In the genomic region with DNA sequence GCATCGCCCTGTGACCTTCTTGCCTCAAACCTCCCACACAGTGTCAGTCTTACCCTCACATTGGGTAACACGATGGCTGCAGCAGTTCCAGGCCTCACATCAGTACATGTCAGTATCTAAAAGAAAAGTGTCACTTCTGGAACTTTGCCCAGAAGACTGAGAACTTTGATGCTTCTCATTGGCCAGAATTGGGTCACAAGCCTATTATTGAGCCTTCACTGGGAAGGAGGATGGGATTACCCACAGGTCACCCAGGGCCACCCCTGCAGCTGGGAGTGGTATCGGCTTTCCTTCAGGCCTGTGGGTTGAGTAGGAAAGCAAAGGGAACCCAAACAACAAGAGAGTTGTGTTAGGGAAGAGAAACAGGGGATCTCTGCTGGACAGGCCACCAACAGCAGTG, we compare ENCODE assay signal across 24 cellular contexts.
A peak's percentile ranks its signal among the peaks of the same experiment; 100 is the strongest.
DNase-seq lines count a peak whose midpoint lies in the region; ATAC-seq and TF ChIP-seq lines count a peak whose summit lies in the region.
"Had no signal": no experiment of that assay in that cellular context is flagged by ENCODE, and none has a peak within 500 bp of the region (broad histone marks: within the 10 kb centered on the region; RNA-seq: fewer than 3 reads in every experiment).

No MANE protein-coding gene starts in this region.

- H3K4me1 Mint-ChIP-seq in naive thymus-derived CD4-positive, alpha-beta T cell = peaks cover 0 to 3% (median 0%) of the 10 kb centered on the region in 7 donors
- no peaks in the 10 kb centered on the region for H3K4me1 Mint-ChIP-seq in activated T-cell treated with anti-CD3 and anti-CD28 coated beads, Interleukin-2, amount 50 U/mL, for 72 hours (ENCODE audit: low read depth)

- POLR2A ChIA-PET in HEK293 (lab: Yijun Ruan, JAX) = no interaction called here
- POLR2A ChIA-PET in naive thymus-derived CD4-positive, alpha-beta T cell (lab: Charles Lee) = no interaction called here

- CTCF ChIA-PET in HEK293 (lab: Yijun Ruan, JAX) = no interaction called here
- CTCF ChIA-PET in naive thymus-derived CD4-positive, alpha-beta T cell (lab: Charles Lee) = no interaction called here

- ATAC-seq in naive thymus-derived CD4-positive, alpha-beta T cell = no peak
- ATAC-seq in HG03159 (IDR thresholded peaks at IDR 0.05; ENCODE audit: unreplicated experiment) = no peak
- no peak for ATAC-seq in activated T-cell treated with anti-CD3 and anti-CD28 coated beads, Interleukin-2, amount 50 U/mL, for 72 hours (replicated peaks in 1 of 2)
- ATAC-seq: left colon; natural killer cell treated with Interleukin-12 subunit alpha and Interleukin-12 subunit beta and Interleukin-15 and Interleukin-18, amount 100 ng/mL, for 72 hours; upper lobe of right lung had no signal

- no peak overlapping the region for H3K4me3 ChIP-seq in HEK293 (ENCODE audit: low read depth, low read length)
- H3K4me3 ChIP-seq in NT2/D1 (ENCODE audit: insufficient read length, low read depth) = peak overlapping the region; percentile 27
- H3K4me3 ChIP-seq in naive thymus-derived CD4-positive, alpha-beta T cell (ENCODE audit: low read length) = no peak overlapping the region
- H3K4me3 ChIP-seq: BLaER1, cardiac muscle cell, sigmoid colon, upper lobe of right lung had no signal

- no peak overlapping the region for H3K27ac ChIP-seq in HEK293 (ENCODE audit: extremely low read depth, low read depth, low read length)
- no peak overlapping the region for H3K27ac ChIP-seq in naive thymus-derived CD4-positive, alpha-beta T cell (ENCODE audit: low read depth, low read length)
- H3K27ac ChIP-seq: BLaER1, cardiac muscle cell, parathyroid adenoma, sigmoid colon, upper lobe of right lung had no signal

- H3K4me3 Mint-ChIP-seq in naive thymus-derived CD4-positive, alpha-beta T cell = no peak overlapping the region
- H3K4me3 Mint-ChIP-seq in activated T-cell treated with anti-CD3 and anti-CD28 coated beads, Interleukin-2, amount 50 U/mL, for 72 hours = no peak overlapping the region
- H3K4me3 Mint-ChIP-seq: activated naive CD4-positive, alpha-beta T cell treated with anti-CD3 and anti-CD28 coated beads for 36 hours; natural killer cell treated with Interleukin-12 subunit alpha and Interleukin-12 subunit beta and Interleukin-15 and Interleukin-18, amount 100 ng/mL, for 72 hours had no signal

- no peaks in the 10 kb centered on the region for H3K36me3 ChIP-seq in HEK293 (ENCODE audit: control insufficient read depth in 2 of 2, insufficient read depth in 1 of 2, low read length in 2 of 2)
- H3K36me3 ChIP-seq in NT2/D1 (ENCODE audit: insufficient read depth, insufficient read length, low read length) = peaks cover 3% of the 10 kb centered on the region
- no peaks in the 10 kb centered on the region for H3K36me3 ChIP-seq in naive thymus-derived CD4-positive, alpha-beta T cell (ENCODE audit: control insufficient read depth in 2 of 3, insufficient read depth in 3 of 3, low read length in 3 of 3)
- H3K36me3 ChIP-seq: BLaER1, cardiac muscle cell, sigmoid colon, upper lobe of right lung had no signal

- H3K27me3 ChIP-seq in NT2/D1 (ENCODE audit: insufficient read depth, insufficient read length) = no peaks in the 10 kb centered on the region
- no peaks in the 10 kb centered on the region for H3K27me3 ChIP-seq in naive thymus-derived CD4-positive, alpha-beta T cell (ENCODE audit: control insufficient read depth in 2 of 2, insufficient read depth in 2 of 2, low read length in 2 of 2)
- H3K27me3 ChIP-seq: BLaER1, sigmoid colon, upper lobe of right lung had no signal

- no peak for TF ChIP-seq CTCF in HEK293 (tag by site-specific recombination; IDR thresholded peaks at IDR 0.05)

- no peaks in the 10 kb centered on the region for H3K36me3 Mint-ChIP-seq in naive thymus-derived CD4-positive, alpha-beta T cell
- no peaks in the 10 kb centered on the region for H3K36me3 Mint-ChIP-seq in activated T-cell treated with anti-CD3 and anti-CD28 coated beads, Interleukin-2, amount 50 U/mL, for 72 hours (ENCODE audit: insufficient read depth in 2 of 2)
- H3K36me3 Mint-ChIP-seq: natural killer cell treated with Interleukin-12 subunit alpha and Interleukin-12 subunit beta and Interleukin-15 and Interleukin-18, amount 100 ng/mL, for 72 hours had no signal

- H3K4me1 ChIP-seq in HEK293 (ENCODE audit: control insufficient read depth, insufficient read depth, low read length) (peaks cover 3% of the 10 kb centered on the region; the same call in 1 of the 2 replicates), NT2/D1 (ENCODE audit: insufficient read depth, insufficient read length) (peaks cover 7% of the 10 kb centered on the region)
- no peaks in the 10 kb centered on the region for H3K4me1 ChIP-seq in naive thymus-derived CD4-positive, alpha-beta T cell (ENCODE audit: control insufficient read depth in 2 of 2, insufficient read depth in 2 of 2, low read length in 2 of 2)
- H3K4me1 ChIP-seq: BLaER1, parathyroid adenoma, sigmoid colon, upper lobe of right lung had no signal

- peak overlapping the region; percentile 76 for H3K9ac ChIP-seq in NT2/D1 (ENCODE audit: insufficient read length, low read depth)
- H3K9ac ChIP-seq: BLaER1, parathyroid adenoma had no signal

- no peak overlapping the region for H3K27ac Mint-ChIP-seq in naive thymus-derived CD4-positive, alpha-beta T cell
- H3K27ac Mint-ChIP-seq in activated T-cell treated with anti-CD3 and anti-CD28 coated beads, Interleukin-2, amount 50 U/mL, for 72 hours = no peak overlapping the region
- H3K27ac Mint-ChIP-seq: activated naive CD4-positive, alpha-beta T cell treated with anti-CD3 and anti-CD28 coated beads for 36 hours; natural killer cell treated with Interleukin-12 subunit alpha and Interleukin-12 subunit beta and Interleukin-15 and Interleukin-18, amount 100 ng/mL, for 72 hours had no signal

- DNase-seq in COLO668 (lab: John Stamatoyannopoulos, UW; ENCODE audit: unreplicated experiment) (peak; percentile 40), NT2/D1 (ENCODE audit: low read depth, low spot score) (no peak), iPS-NIHi11 (ENCODE audit: low spot score) (peak; percentile 37), islet precursor cell (no peak)
- DNase-seq in naive thymus-derived CD4-positive, alpha-beta T cell = no peak
- DNase-seq in activated T-cell treated with anti-CD3 and anti-CD28 coated beads, Interleukin-2, amount 50 U/mL, for 72 hours = no peak
- DNase-seq: ACHN; activated naive CD4-positive, alpha-beta T cell treated with anti-CD3 and anti-CD28 coated beads for 36 hours; activated T-cell treated with anti-CD3 and anti-CD28 coated beads, Interleukin-2, amount 50 U/mL, for 48 hours; EL; H7; left colon; NCI-H1092 treated with DMSO at 0.1 percent for 48 hours; NCI-H2081; NCI-H526 treated with DMSO at 0.1 percent for 48 hours; SHP77; sigmoid colon; upper lobe of right lung had no signal

- no peaks in the 10 kb centered on the region for H3K9me3 Mint-ChIP-seq in naive thymus-derived CD4-positive, alpha-beta T cell
- H3K9me3 Mint-ChIP-seq in activated T-cell treated with anti-CD3 and anti-CD28 coated beads, Interleukin-2, amount 50 U/mL, for 72 hours = no peaks in the 10 kb centered on the region
- H3K9me3 Mint-ChIP-seq: activated naive CD4-positive, alpha-beta T cell treated with anti-CD3 and anti-CD28 coated beads for 36 hours; natural killer cell treated with Interleukin-12 subunit alpha and Interleukin-12 subunit beta and Interleukin-15 and Interleukin-18, amount 100 ng/mL, for 72 hours had no signal

- H3K9me3 ChIP-seq in HEK293 (ENCODE audit: control insufficient read depth, insufficient read depth, low read depth, low read length) (no peaks in the 10 kb centered on the region), NT2/D1 (ENCODE audit: insufficient read depth, low read length) (peaks cover 6% of the 10 kb centered on the region; the same call in 1 of the 2 replicates)
- H3K9me3 ChIP-seq in naive thymus-derived CD4-positive, alpha-beta T cell (ENCODE audit: control insufficient read depth in 2 of 3, low read length in 3 of 3) = no peaks in the 10 kb centered on the region
- H3K9me3 ChIP-seq: BLaER1, sigmoid colon, upper lobe of right lung had no signal

- peaks cover 0 to 17% (median 0%) of the 10 kb centered on the region in 5 donors for H3K27me3 Mint-ChIP-seq in naive thymus-derived CD4-positive, alpha-beta T cell
- peaks cover 5% of the 10 kb centered on the region for H3K27me3 Mint-ChIP-seq in activated T-cell treated with anti-CD3 and anti-CD28 coated beads, Interleukin-2, amount 50 U/mL, for 72 hours (ENCODE audit: low read depth)

- intact Hi-C loops in naive thymus-derived CD4-positive, alpha-beta T cell (cut with micrococcal nuclease) = no loop called here

TF ChIP-seq in HEK293, 187 proteins besides CTCF, POLR2A, EP300 and RAD21:
- TF ChIP-seq, protein P1, sequence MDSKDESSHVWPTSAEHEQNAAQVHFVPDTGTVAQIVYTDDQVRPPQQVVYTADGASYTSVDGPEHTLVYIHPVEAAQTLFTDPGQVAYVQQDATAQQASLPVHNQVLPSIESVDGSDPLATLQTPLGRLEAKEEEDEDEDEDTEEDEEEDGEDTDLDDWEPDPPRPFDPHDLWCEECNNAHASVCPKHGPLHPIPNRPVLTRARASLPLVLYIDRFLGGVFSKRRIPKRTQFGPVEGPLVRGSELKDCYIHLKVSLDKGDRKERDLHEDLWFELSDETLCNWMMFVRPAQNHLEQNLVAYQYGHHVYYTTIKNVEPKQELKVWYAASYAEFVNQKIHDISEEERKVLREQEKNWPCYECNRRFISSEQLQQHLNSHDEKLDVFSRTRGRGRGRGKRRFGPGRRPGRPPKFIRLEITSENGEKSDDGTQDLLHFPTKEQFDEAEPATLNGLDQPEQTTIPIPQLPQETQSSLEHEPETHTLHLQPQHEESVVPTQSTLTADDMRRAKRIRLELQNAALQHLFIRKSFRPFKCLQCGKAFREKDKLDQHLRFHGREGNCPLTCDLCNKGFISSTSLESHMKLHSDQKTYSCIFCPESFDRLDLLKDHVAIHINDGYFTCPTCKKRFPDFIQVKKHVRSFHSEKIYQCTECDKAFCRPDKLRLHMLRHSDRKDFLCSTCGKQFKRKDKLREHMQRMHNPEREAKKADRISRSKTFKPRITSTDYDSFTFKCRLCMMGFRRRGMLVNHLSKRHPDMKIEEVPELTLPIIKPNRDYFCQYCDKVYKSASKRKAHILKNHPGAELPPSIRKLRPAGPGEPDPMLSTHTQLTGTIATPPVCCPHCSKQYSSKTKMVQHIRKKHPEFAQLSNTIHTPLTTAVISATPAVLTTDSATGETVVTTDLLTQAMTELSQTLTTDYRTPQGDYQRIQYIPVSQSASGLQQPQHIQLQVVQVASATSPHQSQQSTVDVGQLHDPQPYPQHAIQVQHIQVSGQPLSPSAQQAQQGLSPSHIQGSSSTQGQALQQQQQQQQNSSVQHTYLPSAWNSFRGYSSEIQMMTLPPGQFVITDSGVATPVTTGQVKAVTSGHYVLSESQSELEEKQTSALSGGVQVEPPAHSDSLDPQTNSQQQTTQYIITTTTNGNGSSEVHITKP (tag by site-specific recombination; IDR thresholded peaks at IDR 0.05) = peak; percentile 59
- TF ChIP-seq ZNF76 (tag by site-specific recombination; IDR thresholded peaks at IDR 0.05; ENCODE audit: borderline replicate concordance, low read depth) (no peak), SETDB1 (IDR thresholded peaks at IDR 0.05; ENCODE audit: insufficient read length, low read length) (peak; percentile 31), ZNF560 (tag by site-specific recombination; IDR thresholded peaks at IDR 0.05; ENCODE audit: borderline replicate concordance) (no peak), ZNF521 (tag by site-specific recombination; IDR thresholded peaks at IDR 0.05) (no peak)

Comparison
In these comparisons a context has a peak if more than half of its experiments do, and no peak if none do; other contexts are left out.
1. DNase-seq: peak in COLO668 (single experiment) and iPS-NIHi11 (single experiment); none in NT2/D1 (single experiment), islet precursor cell (single experiment), naive thymus-derived CD4-positive, alpha-beta T cell (0 of 9) and activated T-cell treated with anti-CD3 and anti-CD28 coated beads, Interleukin-2, amount 50 U/mL, for 72 hours (0 of 2).